Comparison of ENCODE assay signal across 40 cellular contexts in genomic region chr16:55221836-55222235, GRCh38.
"Had no signal": no experiment of that assay in that cellular context is flagged by ENCODE, and none has a peak within 500 bp of the region (broad histone marks: within the 10 kb centered on the region; RNA-seq: fewer than 3 reads in every experiment).

No MANE protein-coding gene starts in this region.

- H3K9me3 ChIP-seq: ascending aorta, body of pancreas had no signal

- H3K27me3 Mint-ChIP-seq: activated naive CD4-positive, alpha-beta T cell treated with anti-CD3 and anti-CD28 coated beads, Interleukin-2, amount 10 ng/mL, durations not matched to agents 7 days and 5 days; activated naive CD8-positive, alpha-beta T cell; activated naive CD8-positive, alpha-beta T cell treated with anti-CD3 and anti-CD28 coated beads for 36 hours had no signal

- H3K36me3 Mint-ChIP-seq: activated naive CD4-positive, alpha-beta T cell treated with anti-CD3 and anti-CD28 coated beads, Interleukin-2, amount 10 ng/mL, durations not matched to agents 7 days and 5 days; activated naive CD4-positive, alpha-beta T cell treated with anti-CD3 and anti-CD28 coated beads, Interleukin-2, amount 50 U/mL, for 24 hours; activated naive CD8-positive, alpha-beta T cell; activated naive CD8-positive, alpha-beta T cell treated with anti-CD3 and anti-CD28 coated beads for 36 hours; activated naive CD8-positive, alpha-beta T cell treated with anti-CD3 and anti-CD28 coated beads, Interleukin-2, amount 10 ng/mL, durations not matched to agents 7 days and 5 days; brain had no signal

- ATAC-seq: activated naive CD4-positive, alpha-beta T cell treated with anti-CD3 and anti-CD28 coated beads, Interleukin-2, amount 50 U/mL, for 72 hours; activated naive CD8-positive, alpha-beta T cell treated with anti-CD3 and anti-CD28 coated beads, Interleukin-2, amount 50 U/mL, for 24 hours; activated T-cell treated with anti-CD3 and anti-CD28 coated beads, Interleukin-2, amount 50 U/mL, for 4 hours; activated T-cell treated with anti-CD3 and anti-CD28 coated beads, Interleukin-2, amount 50 U/mL, for 72 hours; activated T-helper 17 cell treated with anti-CD3 and anti-CD28 coated beads, Interleukin-2, amount 50 U/mL, for 72 hours; body of pancreas had no signal

- H3K4me1 ChIP-seq: adrenal gland, ascending aorta, body of pancreas, breast epithelium had no signal

- H3K27ac Mint-ChIP-seq: activated naive CD4-positive, alpha-beta T cell treated with anti-CD3 and anti-CD28 coated beads for 36 hours; activated naive CD4-positive, alpha-beta T cell treated with anti-CD3 and anti-CD28 coated beads, Interleukin-2, amount 10 ng/mL, durations not matched to agents 7 days and 5 days; activated naive CD4-positive, alpha-beta T cell treated with anti-CD3 and anti-CD28 coated beads, Interleukin-2, amount 50 U/mL, for 24 hours; activated naive CD4-positive, alpha-beta T cell treated with anti-CD3 and anti-CD28 coated beads, Interleukin-2, amount 50 U/mL, for 72 hours; activated naive CD8-positive, alpha-beta T cell; activated naive CD8-positive, alpha-beta T cell treated with anti-CD3 and anti-CD28 coated beads for 36 hours; activated naive CD8-positive, alpha-beta T cell treated with anti-CD3 and anti-CD28 coated beads, Interleukin-2, amount 10 ng/mL, durations not matched to agents 7 days and 5 days; activated naive CD8-positive, alpha-beta T cell treated with anti-CD3 and anti-CD28 coated beads, Interleukin-2, amount 50 U/mL, for 24 hours; activated T-cell treated with anti-CD3 and anti-CD28 coated beads, Interleukin-2, amount 50 U/mL, for 24 hours; activated T-cell treated with anti-CD3 and anti-CD28 coated beads, Interleukin-2, amount 50 U/mL, for 72 hours; activated T-helper 1 cell treated with anti-CD3 and anti-CD28 coated beads, Interleukin-12 subunit alpha, Interleukin-12 subunit beta, Interleukin-2, Interleukin-4 antibody, amounts not matched to agents 30 ng/mL and 10 ng/mL and 1 ng/mL, durations not matched to agents 14 hours and 24 hours and 36 hours; activated T-helper 17 cell treated with anti-CD3 and anti-CD28 coated beads, Interleukin-2, amount 50 U/mL, for 72 hours; activated T-helper 2 cell treated with anti-CD3 and anti-CD28 coated beads, Interferon-gamma antibody, Interleukin-2, Interleukin-4, amounts not matched to agents 10 μg/mL and 5 μg/mL and 100 μg/mL, durations not matched to agents 14 hours and 24 hours and 36 hours had no signal

- H3K36me3 ChIP-seq: adrenal gland, ascending aorta, brain microvascular endothelial cell, breast epithelium, cardiac muscle cell had no signal

- H3K9me3 Mint-ChIP-seq: activated naive CD8-positive, alpha-beta T cell treated with anti-CD3 and anti-CD28 coated beads for 36 hours had no signal

- H3K4me3 ChIP-seq: adrenal gland, ascending aorta, body of pancreas, breast epithelium, cardiac muscle cell had no signal

- H3K4me3 Mint-ChIP-seq: activated naive CD4-positive, alpha-beta T cell treated with anti-CD3 and anti-CD28 coated beads for 36 hours; activated naive CD4-positive, alpha-beta T cell treated with anti-CD3 and anti-CD28 coated beads, Interleukin-2, amount 10 ng/mL, durations not matched to agents 7 days and 5 days; activated naive CD4-positive, alpha-beta T cell treated with anti-CD3 and anti-CD28 coated beads, Interleukin-2, amount 50 U/mL, for 24 hours; activated naive CD8-positive, alpha-beta T cell; activated naive CD8-positive, alpha-beta T cell treated with anti-CD3 and anti-CD28 coated beads for 36 hours; activated naive CD8-positive, alpha-beta T cell treated with anti-CD3 and anti-CD28 coated beads, Interleukin-2, amount 10 ng/mL, durations not matched to agents 7 days and 5 days; activated naive CD8-positive, alpha-beta T cell treated with anti-CD3 and anti-CD28 coated beads, Interleukin-2, amount 50 U/mL, for 24 hours; activated T-cell treated with anti-CD3 and anti-CD28 coated beads, Interleukin-2, amount 50 U/mL, for 24 hours; activated T-cell treated with anti-CD3 and anti-CD28 coated beads, Interleukin-2, amount 50 U/mL, for 4 hours; activated T-cell treated with anti-CD3 and anti-CD28 coated beads, Interleukin-2, amount 50 U/mL, for 72 hours; activated T-helper 1 cell treated with anti-CD3 and anti-CD28 coated beads, Interleukin-12 subunit alpha, Interleukin-12 subunit beta, Interleukin-2, Interleukin-4 antibody, amounts not matched to agents 30 ng/mL and 10 ng/mL and 1 ng/mL, durations not matched to agents 14 hours and 24 hours and 36 hours; activated T-helper 17 cell treated with anti-CD3 and anti-CD28 coated beads, Interleukin-2, amount 50 U/mL, for 72 hours; central memory CD8-positive, alpha-beta T cell had no signal

- FAIRE-seq: astrocyte, bronchial epithelial cell had no signal

- H3K27me3 ChIP-seq: adrenal gland, ascending aorta, body of pancreas, brain microvascular endothelial cell, breast epithelium had no signal

- DNase-seq: activated effector memory CD4-positive, alpha-beta T cell treated with anti-CD3 and anti-CD28 coated beads, Interleukin-2, amount 50 U/mL, for 16 hours; activated effector memory CD4-positive, alpha-beta T cell treated with Interleukin-2 at 50 U/mL for 16 hours; activated gamma-delta T cell; activated gamma-delta T cell treated with Interleukin-2 at 50 U/mL for 16 hours; activated naive CD4-positive, alpha-beta T cell; activated naive CD4-positive, alpha-beta T cell treated with anti-CD3 and anti-CD28 coated beads for 36 hours; activated naive CD4-positive, alpha-beta T cell treated with anti-CD3 and anti-CD28 coated beads, Interleukin-2, amount 10 ng/mL, durations not matched to agents 7 days and 5 days; activated naive CD4-positive, alpha-beta T cell treated with anti-CD3 and anti-CD28 coated beads, Interleukin-2, amount 50 U/mL, for 16 hours; activated naive CD4-positive, alpha-beta T cell treated with Interleukin-2 at 50 U/mL for 16 hours; activated naive CD8-positive, alpha-beta T cell treated with anti-CD3 and anti-CD28 coated beads for 36 hours; activated naive CD8-positive, alpha-beta T cell treated with anti-CD3 and anti-CD28 coated beads, Interleukin-2, amount 10 ng/mL, durations not matched to agents 7 days and 5 days; activated naive CD8-positive, alpha-beta T cell treated with anti-CD3 and anti-CD28 coated beads, Interleukin-2, amount 50 U/mL, for 24 hours; activated T-cell treated with anti-CD3 and anti-CD28 coated beads, Interleukin-2, amount 50 U/mL, for 1 hour; activated T-cell treated with anti-CD3 and anti-CD28 coated beads, Interleukin-2, amount 50 U/mL, for 24 hours; activated T-cell treated with anti-CD3 and anti-CD28 coated beads, Interleukin-2, amount 50 U/mL, for 4 hours; activated T-cell treated with anti-CD3 and anti-CD28 coated beads, Interleukin-2, amount 50 U/mL, for 48 hours; activated T-cell treated with anti-CD3 and anti-CD28 coated beads, Interleukin-2, amount 50 U/mL, for 72 hours; adrenal gland; amniotic stem cell; amygdala; anterior cingulate cortex; aorta; body of pancreas; brain microvascular endothelial cell; caudate nucleus; central memory CD4-positive, alpha-beta T cell; cerebellar nuclear complex had no signal

- H3K27ac ChIP-seq: adrenal gland, ascending aorta, body of pancreas, brain microvascular endothelial cell, breast epithelium, cardiac muscle cell had no signal

- H3K4me1 Mint-ChIP-seq: activated naive CD4-positive, alpha-beta T cell treated with anti-CD3 and anti-CD28 coated beads, Interleukin-2, amount 10 ng/mL, durations not matched to agents 7 days and 5 days; activated naive CD4-positive, alpha-beta T cell treated with anti-CD3 and anti-CD28 coated beads, Interleukin-2, amount 50 U/mL, for 24 hours; activated naive CD8-positive, alpha-beta T cell treated with anti-CD3 and anti-CD28 coated beads for 36 hours; activated naive CD8-positive, alpha-beta T cell treated with anti-CD3 and anti-CD28 coated beads, Interleukin-2, amount 10 ng/mL, durations not matched to agents 7 days and 5 days; activated naive CD8-positive, alpha-beta T cell treated with anti-CD3 and anti-CD28 coated beads, Interleukin-2, amount 50 U/mL, for 24 hours; activated T-helper 17 cell treated with anti-CD3 and anti-CD28 coated beads, Interleukin-2, amount 50 U/mL, for 72 hours; central memory CD8-positive, alpha-beta T cell had no signal
